In genomic region chr3:113535898-113536297, GRCh38 we compare ENCODE assay signal across 11 cellular contexts. TPM values are rescaled to one million over a fixed set of nuclear protein-coding genes. Genes with fewer than 3 reads are reported as not detected.
A peak's percentile ranks its signal among the peaks of the same experiment; 100 is the strongest.
DNase-seq lines count a peak whose midpoint lies in the region; ATAC-seq and TF ChIP-seq lines count a peak whose summit lies in the region.
"Had no signal": no experiment of that assay in that cellular context is flagged by ENCODE, and none has a peak within 500 bp of the region (broad histone marks: within the 10 kb centered on the region; RNA-seq: fewer than 3 reads in every experiment).

No MANE protein-coding gene starts in this region.

- no peak overlapping the region for H3K4me2 ChIP-seq in MM.1S (ENCODE audit: low read depth, low read length)

- TF ChIP-seq CTCF in MM.1S (IDR thresholded peaks at IDR 0.05; ENCODE audit: low read length) (peak; percentile 27), endodermal cell (conservative IDR thresholded peaks at IDR 0.05) (peak; percentile 79), retinal pigment epithelial cell (conservative IDR thresholded peaks at IDR 0.05; ENCODE audit: low read depth, low read length) (peak; percentile 21)

- H3K36me3 ChIP-seq in MM.1S (replicated peaks; ENCODE audit: insufficient read depth, low read length) = no peaks in the 10 kb centered on the region
- H3K36me3 ChIP-seq in endodermal cell (ENCODE audit: control insufficient read depth, insufficient read depth, low read length) = no peaks in the 10 kb centered on the region

- H3K4me3 Mint-ChIP-seq in endodermal cell = no peak overlapping the region

- H3K27ac Mint-ChIP-seq in endodermal cell = no peak overlapping the region

- no peak overlapping the region for H2AFZ ChIP-seq in MM.1S (ENCODE audit: low read length)

- H3K9me3 Mint-ChIP-seq in endodermal cell = no peaks in the 10 kb centered on the region

- peaks cover 18% of the 10 kb centered on the region for H3F3A ChIP-seq in MM.1S (ENCODE audit: insufficient read depth, low read length)

- no peak for ATAC-seq in GM18870 (IDR thresholded peaks at IDR 0.05; ENCODE audit: unreplicated experiment)

- no peak overlapping the region for H3K9ac ChIP-seq in MM.1S (ENCODE audit: low read length)
- H3K9ac ChIP-seq in endodermal cell (ENCODE audit: extremely low read depth, low read length, poor library complexity, severe bottlenecking) = no peak overlapping the region

- H3K4me1 ChIP-seq in MM.1S (ENCODE audit: low read length) (peaks cover 19% of the 10 kb centered on the region; the same call in 1 of the 2 replicates), endodermal cell (ENCODE audit: control insufficient read depth, insufficient read depth, low read length) (no peaks in the 10 kb centered on the region)

- WGBS in endodermal cell (ENCODE audit: insufficient coverage in 1 of 2, insufficient read length in 1 of 2), 2 experiments = 38% methylated on average over 5 of the region's 5 CpGs; no CpG with 5 or more reads in 1 of the 2 experiments

- no peaks in the 10 kb centered on the region for H3K27me3 ChIP-seq in MM.1S (replicated peaks; ENCODE audit: insufficient read depth, low read length)
- H3K27me3 ChIP-seq in endodermal cell (ENCODE audit: control insufficient read depth, insufficient read depth, low read length, poor library complexity, severe bottlenecking) = peaks cover 50% of the 10 kb centered on the region

- peaks cover 50% of the 10 kb centered on the region for H3K27me3 Mint-ChIP-seq in endodermal cell (ENCODE audit: insufficient read depth)

- H3K9me2 ChIP-seq in MM.1S (replicated peaks; ENCODE audit: insufficient read depth, low read length) = no peaks in the 10 kb centered on the region

- no peak overlapping the region for H3K27ac ChIP-seq in MM.1S (ENCODE audit: low read length)
- H3K27ac ChIP-seq in endodermal cell (ENCODE audit: low read depth, low read length) = no peak overlapping the region
- H3K27ac ChIP-seq: SK-N-MC had no signal

- DNase-seq in SIG-M5 treated with dmso at 0.1 percent for 504 hours (lab: John Stamatoyannopoulos, UW; ENCODE audit: unreplicated experiment) (peak; percentile 20), SIG-M5 (lab: John Stamatoyannopoulos, UW) (no peak), MM.1S (no peak), endodermal cell (peak; percentile 51), retinal pigment epithelial cell (ENCODE audit: low read depth) (no peak), T-helper 1 cell (no peak), AML-193 (lab: John Stamatoyannopoulos, UW) (no peak)
- DNase-seq: NCI-H2107, nucleus accumbens had no signal

- no peaks in the 10 kb centered on the region for H4K20me1 ChIP-seq in MM.1S (ENCODE audit: insufficient read depth, low read length)

- H3K9me3 ChIP-seq in MM.1S (replicated peaks; ENCODE audit: insufficient read depth, low read length) = no peaks in the 10 kb centered on the region
- H3K9me3 ChIP-seq in endodermal cell (ENCODE audit: control insufficient read depth, low read length) = no peaks in the 10 kb centered on the region

- H3K4me3 ChIP-seq in MM.1S (ENCODE audit: low read length) (no peak overlapping the region), endodermal cell (ENCODE audit: low read length) (no peak overlapping the region), retinal pigment epithelial cell (ENCODE audit: low read length) (no peak overlapping the region)
- H3K4me3 ChIP-seq: SK-N-MC had no signal

- H3K36me3 Mint-ChIP-seq in endodermal cell (ENCODE audit: low read depth) = no peaks in the 10 kb centered on the region

- peaks cover 49% of the 10 kb centered on the region for H3K79me2 ChIP-seq in MM.1S (ENCODE audit: low read length)

- H3K4me1 Mint-ChIP-seq in endodermal cell = peaks cover 12% of the 10 kb centered on the region

RNA-seq across cellular contexts. Expression of gene SIDT1, which starts 3.5 kb away (rescaled TPM):
- not detected for total RNA-seq in endodermal cell
- 0.25 TPM for polyA plus RNA-seq in endodermal cell (2013, experiment 1 of 2)
- polyA plus RNA-seq in endodermal cell (2013, experiment 2 of 2) = 0.70 TPM

RNA-seq across cellular contexts. Expression of gene SPICE1, which starts 20.9 kb away (rescaled TPM):
- 10 to 100 TPM; 20.7 to 36.2 TPM for total RNA-seq in endodermal cell
- 30.1 TPM for polyA plus RNA-seq in endodermal cell (2013, experiment 1 of 2)
- 27.7 TPM for polyA plus RNA-seq in endodermal cell (2013, experiment 2 of 2)

Comparison
In these comparisons a context has a peak if more than half of its experiments do, and no peak if none do; other contexts are left out.
1. DNase-seq: peak in SIG-M5 treated with dmso at 0.1 percent for 504 hours (single experiment) and endodermal cell (single experiment); none in SIG-M5 (single experiment), MM.1S (single experiment), retinal pigment epithelial cell (single experiment), T-helper 1 cell (0 of 5) and AML-193 (0 of 2).
2. CTCF ChIP-seq: peak in every context shown above with its lines; median percentile 79 in endodermal cell; 27 in MM.1S; 21 in retinal pigment epithelial cell.